27 cellular contexts compared by ENCODE assay signal in the genomic region with DNA sequence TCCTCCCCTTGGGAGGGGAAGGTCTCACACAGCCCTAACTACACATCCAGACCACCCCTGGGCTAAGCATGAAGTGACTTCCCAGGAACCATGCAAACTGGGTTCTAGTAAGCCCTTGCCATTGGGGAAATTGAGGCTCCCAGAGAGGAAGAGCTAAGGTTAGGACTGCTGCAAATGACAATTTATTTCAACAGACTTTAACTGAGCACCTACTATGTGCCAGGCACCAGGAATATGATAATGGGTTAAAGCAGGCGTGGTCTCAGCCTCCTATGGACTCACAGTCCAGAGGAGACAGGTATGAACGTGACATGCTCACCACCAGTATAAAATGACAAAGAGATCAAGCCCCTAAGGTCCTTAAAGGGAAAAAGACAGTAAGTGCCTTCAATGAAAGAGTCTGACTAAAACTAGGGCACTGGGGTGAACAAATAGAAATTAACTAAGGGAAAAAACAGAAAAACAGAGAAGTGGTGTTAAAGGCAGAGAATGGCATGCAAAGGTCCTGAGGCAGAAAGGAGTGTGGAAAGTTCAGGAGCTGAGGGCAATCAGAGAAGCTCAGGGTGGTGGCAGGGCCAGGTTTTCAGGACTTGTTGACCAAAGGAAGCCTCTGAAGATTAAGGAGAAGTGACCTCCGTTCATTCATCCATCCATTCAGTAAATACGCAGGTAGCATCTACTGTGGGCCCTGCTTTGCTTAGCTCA. TPM values are rescaled to one million over a fixed set of nuclear protein-coding genes. Genes with fewer than 3 reads are reported as not detected.
A peak's percentile ranks its signal among the peaks of the same experiment; 100 is the strongest.
DNase-seq lines count a peak whose midpoint lies in the region; ATAC-seq, FAIRE-seq and TF ChIP-seq lines count a peak whose summit lies in the region.
"Had no signal": no experiment of that assay in that cellular context is flagged by ENCODE, and none has a peak within 500 bp of the region (broad histone marks: within the 10 kb centered on the region; RNA-seq: fewer than 3 reads in every experiment).

No MANE protein-coding gene starts in this region.

- no peak for FAIRE-seq in K562 (lab: Jason Lieb, UNC)
- peak; percentile 23 for FAIRE-seq in keratinocyte (lab: Jason Lieb, UNC)
- FAIRE-seq: A204.1, GM12878, GM12892, GM18507 had no signal

- no peak for TF ChIP-seq RAD21 in K562 (CRISPR knock-in tag; conservative IDR thresholded peaks at IDR 0.05 in 1 of 2, IDR thresholded peaks at IDR 0.05 in 1 of 2)

- H3K9me1 ChIP-seq in K562 (ENCODE audit: control insufficient read depth, insufficient read depth, low read length): no peaks in the 10 kb centered on the region
- no peaks in the 10 kb centered on the region for H3K9me1 ChIP-seq in keratinocyte (ENCODE audit: control insufficient read depth, extremely low read depth, insufficient read depth, low read length)

- H3K79me2 ChIP-seq in K562 (ENCODE audit: control insufficient read depth, insufficient read depth, low read length) (no peaks in the 10 kb centered on the region), keratinocyte (ENCODE audit: control insufficient read depth, insufficient read depth, low read length) (no peaks in the 10 kb centered on the region)

- H2AFZ ChIP-seq in K562 (ENCODE audit: low read depth, low read length) (no peak overlapping the region), keratinocyte (ENCODE audit: control insufficient read depth, low read length) (no peak overlapping the region)

- TF ChIP-seq CTCF in HEK293 (tag by site-specific recombination; IDR thresholded peaks at IDR 0.05) (no peak), K562 (IDR thresholded peaks at IDR 0.05 in 2 of 3, conservative IDR thresholded peaks at IDR 0.05 in 1 of 3; ENCODE audit: insufficient read depth in 2 of 3, low read depth in 1 of 3, low read length in 3 of 3) (no peak), keratinocyte (optimal IDR thresholded peaks at IDR 0.05 in 1 of 3, IDR thresholded peaks at IDR 0.05 in 1 of 3, conservative IDR thresholded peaks at IDR 0.05 in 1 of 3; ENCODE audit: extremely low read depth in 1 of 3, insufficient read depth in 2 of 3, low read length in 3 of 3) (no peak), vagina (IDR thresholded peaks at IDR 0.05) (no peak)

- TF ChIP-seq POLR2A in K562 (conservative IDR thresholded peaks at IDR 0.05) (no peak), vagina (IDR thresholded peaks at IDR 0.05) (no peak)

- H3K9ac ChIP-seq in K562 (ENCODE audit: insufficient read depth in 1 of 2, low read depth in 2 of 2, low read length in 2 of 2) (no peak overlapping the region), keratinocyte (ENCODE audit: control insufficient read depth, extremely low read depth, insufficient read depth, low read length) (no peak overlapping the region)
- H3K9ac ChIP-seq: BLaER1 had no signal

- TF ChIP-seq EP300 in K562 (IDR thresholded peaks at IDR 0.05; ENCODE audit: low read length): no peak

- H3K9me3 ChIP-seq in right cardiac atrium (ENCODE audit: control insufficient read depth, low read length) (no peaks in the 10 kb centered on the region), HEK293 (ENCODE audit: control insufficient read depth, insufficient read depth, low read depth, low read length) (no peaks in the 10 kb centered on the region), K562 (replicated peaks; ENCODE audit: control insufficient read depth, insufficient read depth, low read depth, low read length) (no peaks in the 10 kb centered on the region), keratinocyte (ENCODE audit: control insufficient read depth, low read depth, low read length) (no peaks in the 10 kb centered on the region), vagina (no peaks in the 10 kb centered on the region)
- H3K9me3 ChIP-seq: BE2C had no signal

- H3K27me3 ChIP-seq in right cardiac atrium (ENCODE audit: control insufficient read depth, insufficient read depth) (no peaks in the 10 kb centered on the region), K562 (ENCODE audit: control insufficient read depth in 2 of 2, insufficient read depth in 2 of 2, low read length in 2 of 2) (peaks cover 0 to 7% of the 10 kb centered on the region in 2 experiments; a peak in 1 of 5 replicates), keratinocyte (ENCODE audit: control insufficient read depth, extremely low read depth, insufficient read depth, low read length) (no peaks in the 10 kb centered on the region), vagina (no peaks in the 10 kb centered on the region)
- H3K27me3 ChIP-seq: BE2C, BLaER1 had no signal

- BruUV-seq in K562 (replicated peaks; lab: Mats Ljungman, UMichigan): no TSS peak

- H3K4me3 ChIP-seq in right cardiac atrium (ENCODE audit: low read length) (no peak overlapping the region), HEK293 (ENCODE audit: low read depth, low read length) (no peak overlapping the region), K562 (no peak overlapping the region), keratinocyte (ENCODE audit: control insufficient read depth in 2 of 3, extremely low read depth in 1 of 3, insufficient read depth in 2 of 3, low read depth in 1 of 3, low read length in 3 of 3) (no peak overlapping the region), vagina (no peak overlapping the region)
- H3K4me3 ChIP-seq: BLaER1, GM12878 had no signal

- H4K20me1 ChIP-seq in K562 (replicated peaks; ENCODE audit: control insufficient read depth, insufficient read depth, low read length): no peaks in the 10 kb centered on the region
- H4K20me1 ChIP-seq in keratinocyte (ENCODE audit: control insufficient read depth, extremely low read depth, insufficient read depth, low read length): no peaks in the 10 kb centered on the region
- H4K20me1 ChIP-seq: BLaER1 had no signal

- in situ Hi-C loops in K562 (cut with MboI): loop anchor here (25.0 kb wide), 2 partner anchors 404 to 1054 kb away; no protein-coding TSS in a partner anchor

- ATAC-seq in Right ventricle myocardium inferior (no peak), right cardiac atrium (no peak), K562 (no peak), GM21723 (IDR thresholded peaks at IDR 0.05; ENCODE audit: unreplicated experiment) (no peak)
- ATAC-seq: GM12878 had no signal

- CTCF ChIA-PET in HEK293 (lab: Yijun Ruan, JAX) (interaction anchor here (1.8 kb wide), 1 partner anchor 9 kb away, joined by 4 read pairs; no protein-coding TSS in a partner anchor), K562 (lab: Yijun Ruan, JAX; ENCODE audit: low intra/inter-chr PET ratio) (no interaction called here)

- H3K4me1 ChIP-seq in right cardiac atrium (ENCODE audit: control insufficient read depth, insufficient read depth, low read length) (no peaks in the 10 kb centered on the region), HEK293 (ENCODE audit: control insufficient read depth, insufficient read depth, low read length) (no peaks in the 10 kb centered on the region), K562 (replicated peaks in 1 of 2; ENCODE audit: control insufficient read depth in 2 of 2, insufficient read depth in 2 of 2, low read length in 2 of 2) (no peaks in the 10 kb centered on the region), keratinocyte (ENCODE audit: control insufficient read depth, extremely low read depth, insufficient read depth, low read length) (no peaks in the 10 kb centered on the region), vagina (peaks cover 5% of the 10 kb centered on the region)
- H3K4me1 ChIP-seq: BE2C, BLaER1 had no signal

- intact Hi-C loops in Right ventricle myocardium inferior (cut with DNase I): no loop called here
- intact Hi-C loops in right cardiac atrium (cut with DNase I): no loop called here
- intact Hi-C loops in K562 (cut with micrococcal nuclease): no loop called here
- intact Hi-C loops in vagina (cut with DNase I): no loop called here

- POLR2A ChIA-PET in HEK293 (lab: Yijun Ruan, JAX): no interaction called here
- POLR2A ChIA-PET in K562 (lab: Yijun Ruan, JAX): no interaction called here

- DNase-seq in Right ventricle myocardium inferior (ENCODE audit: missing footprints) (peak; percentile 1), right cardiac atrium (no peak), K562 (ENCODE audit: extremely low read depth in 1 of 4, low spot score in 3 of 4) (no peak), keratinocyte (ENCODE audit: low read depth, low spot score) (no peak), vagina (ENCODE audit: extremely low spot score in 2 of 2) (no peak)
- DNase-seq: 8988T; ACHN; BE2C; C1 segment of cervical spinal cord; CD4-positive, alpha-beta memory T cell; CD4-positive, CD25-positive, alpha-beta regulatory T cell; CD8-positive, alpha-beta memory T cell; COR-L47; DMS 273 treated with DMSO at 0.1 percent for 48 hours; DMS153; DMS53; DMS79; DND-41; EL; GDM1 had no signal

- H3K36me3 ChIP-seq in HEK293 (ENCODE audit: control insufficient read depth in 2 of 2, insufficient read depth in 1 of 2, low read length in 2 of 2) (no peaks in the 10 kb centered on the region), K562 (ENCODE audit: control insufficient read depth, insufficient read depth, low read length) (no peaks in the 10 kb centered on the region), keratinocyte (ENCODE audit: control insufficient read depth in 2 of 2, extremely low read depth in 1 of 2, insufficient read depth in 2 of 2, low read length in 2 of 2) (no peaks in the 10 kb centered on the region), vagina (no peaks in the 10 kb centered on the region)
- H3K36me3 ChIP-seq: BE2C, BLaER1 had no signal

- 88% methylated on average over 4 of the region's 4 CpGs for WGBS in right cardiac atrium
- WGBS in K562 (ENCODE audit: insufficient coverage, low coverage, missing lambda C conversion rate): 3% methylated on average over 4 of the region's 4 CpGs

- dilution Hi-C loops in keratinocyte (cut with MboI; ENCODE audit: extremely low pct_ligation_motif_present, low sequenced_read_pairs): no loop called here

- H3K4me2 ChIP-seq in K562 (ENCODE audit: insufficient read depth, low read length) (no peak overlapping the region), keratinocyte (ENCODE audit: control insufficient read depth, extremely low read depth, insufficient read depth, low read depth, low read length) (no peak overlapping the region)
- H3K4me2 ChIP-seq: BLaER1 had no signal

- H3K27ac ChIP-seq in right cardiac atrium (ENCODE audit: low read length) (no peak overlapping the region), HEK293 (ENCODE audit: extremely low read depth, low read depth, low read length) (no peak overlapping the region), K562 (ENCODE audit: extremely low read depth, low read depth, low read length) (no peak overlapping the region), keratinocyte (ENCODE audit: control insufficient read depth, insufficient read depth, low read length) (no peak overlapping the region), vagina (no peak overlapping the region)
- H3K27ac ChIP-seq: BLaER1 had no signal

RNA-seq across cellular contexts. Expression of a gene that starts 14.4 kb away (rescaled TPM):
- 5.3 TPM for total RNA-seq in Right ventricle myocardium inferior
- 10 to 100 TPM in 3 of 4 donors, 1 to 10 TPM in 1; 9.6 to 12.2 (median 10.1) TPM for total RNA-seq in right cardiac atrium
- polyA plus RNA-seq in right cardiac atrium: 3.8 TPM
- not detected in 2 replicates for total RNA-seq in K562 (2011; cell fraction: chromatin; rRNA removed; ENCODE audit: low replicate concordance)
- total RNA-seq in K562 (2011; cell fraction: nucleolus; rRNA removed): under 0.01 TPM in 1 of 2 replicates, not detected in the other
- total RNA-seq in K562 (2011; cell fraction: nucleoplasm; rRNA removed): not detected in 2 replicates
- under 0.01 and 0.05 TPM in 2 replicates for total RNA-seq in K562 (2014; rRNA removed)
- total RNA-seq in K562 (2014; rRNA removed; fragmentation: Illumina TruSeq; extraction: Trizol): not detected in 2 replicates
- 0.04 TPM in 1 of 2 replicates, not detected in the other for total RNA-seq in K562 (2015; rRNA removed; fragmentation: Illumina TruSeq; extraction: Trizol)
- 0.02 and 0.04 TPM in 2 replicates for total RNA-seq in K562 (2021)
- 0.05 TPM in 1 of 2 replicates, not detected in the other for polyA plus RNA-seq in K562 (2011; rRNA removed)
- 0.01 TPM in 1 of 2 replicates, not detected in the other for polyA plus RNA-seq in K562 (2011; cell fraction: cytosol; rRNA removed)
- polyA plus RNA-seq in K562 (2011; cell fraction: nucleus; rRNA removed): 0.01 TPM in 2 replicates
- 0.05 and 0.06 TPM in 2 replicates for polyA plus RNA-seq in K562 (2012)
- 0.01 and 0.04 TPM in 2 replicates for polyA plus RNA-seq in K562 (2014; fragmentation: Illumina TruSeq; extraction: Trizol)
- polyA plus RNA-seq in K562 (2014; fragmentation: Nextera tagmentation; extraction: Ambion mirVana): under 1 TPM in 1 of 2 experiments, not detected in 1; under 0.01 TPM
- polyA plus RNA-seq in K562 (2014; rRNA removed): not detected in 2 replicates
- polyA minus RNA-seq in K562 (2011; rRNA and poly(A)+ RNA removed): not detected in 2 replicates
- polyA minus RNA-seq in K562 (2011; cell fraction: cytosol; rRNA and poly(A)+ RNA removed): not detected in 2 replicates
- under 0.01 TPM in 2 replicates for polyA minus RNA-seq in K562 (2011; cell fraction: nucleus; rRNA and poly(A)+ RNA removed)
- polyA plus RNA-seq in keratinocyte: 2.2 to 8.5 TPM (median 2.2 TPM) in 3 replicates
- 2.9 TPM for polyA plus RNA-seq in keratinocyte (2011; ENCODE audit: low read depth)
- 5.0 and 7.2 TPM in 2 replicates for polyA plus RNA-seq in keratinocyte (2011; cell fraction: cytosol; rRNA removed)
- 16.8 and 21.0 TPM in 2 replicates for polyA plus RNA-seq in keratinocyte (2011; cell fraction: nucleus; rRNA removed)
- 5.0 and 8.5 TPM in 2 replicates for polyA plus RNA-seq in keratinocyte (2012; ENCODE audit: low replicate concordance)
- polyA minus RNA-seq in keratinocyte: 8.0 to 24.5 TPM (median 11.7 TPM) in 3 replicates
- 12.9 TPM for polyA minus RNA-seq in keratinocyte (2011; cell fraction: cytosol; rRNA and poly(A)+ RNA removed)
- 15.2 and 17.8 TPM in 2 replicates for polyA minus RNA-seq in keratinocyte (2011; cell fraction: nucleus; rRNA and poly(A)+ RNA removed)
- 6.1 TPM for total RNA-seq in vagina
- polyA plus RNA-seq: CD8-positive, alpha-beta memory T cell had no signal
